Comparison of ENCODE assay signal across 26 cellular contexts in genomic region chr6:38103921-38104320, GRCh38.
"Had no signal": no experiment of that assay in that cellular context is flagged by ENCODE, and none has a peak within 500 bp of the region (broad histone marks: within the 10 kb centered on the region; RNA-seq: fewer than 3 reads in every experiment).

No MANE protein-coding gene starts in this region.

- DNase-seq: activated CD4-positive, alpha-beta memory T cell treated with anti-CD3 and anti-CD28 coated beads for 36 hours; activated CD4-positive, alpha-beta T cell treated with anti-CD3 and anti-CD28 coated beads, Interleukin-2, amount 10 ng/mL, durations not matched to agents 24 days and 14 days; activated CD4-positive, CD25-positive, alpha-beta regulatory T cell treated with anti-CD3 and anti-CD28 coated beads, Interleukin-2, amount 50 U/mL, for 72 hours; activated CD8-positive, alpha-beta memory T cell treated with anti-CD3 and anti-CD28 coated beads for 24 hours; activated gamma-delta T cell; activated naive CD4-positive, alpha-beta T cell treated with anti-CD3 and anti-CD28 coated beads for 36 hours; activated T-cell treated with anti-CD3 and anti-CD28 coated beads for 4 hours; activated T-cell treated with anti-CD3 and anti-CD28 coated beads, Interleukin-2, amount 50 U/mL, for 48 hours; amygdala; cerebellar nuclear complex; Karpas-422; NCI-H1092; NCI-H1417 treated with DMSO at 0.1 percent for 48 hours; NCI-H1694; NCI-H2029; NCI-H2107; NCI-H345; NCI-H510A; NCI-H526 treated with DMSO at 0.1 percent for 48 hours; PC-3; SHP77; SW 1271 had no signal

- H3K4me1 ChIP-seq: SJSA1 had no signal

- FAIRE-seq: astrocyte, K562, RCC 7860 had no signal

- H3K36me3 ChIP-seq: SJSA1 had no signal

- H3K9me3 ChIP-seq: SJSA1 had no signal

- H3K4me3 ChIP-seq: K562, SJSA1 had no signal

- H3K27ac ChIP-seq: SJSA1 had no signal

- H3K27me3 ChIP-seq: SJSA1 had no signal
